In the genomic region with DNA sequence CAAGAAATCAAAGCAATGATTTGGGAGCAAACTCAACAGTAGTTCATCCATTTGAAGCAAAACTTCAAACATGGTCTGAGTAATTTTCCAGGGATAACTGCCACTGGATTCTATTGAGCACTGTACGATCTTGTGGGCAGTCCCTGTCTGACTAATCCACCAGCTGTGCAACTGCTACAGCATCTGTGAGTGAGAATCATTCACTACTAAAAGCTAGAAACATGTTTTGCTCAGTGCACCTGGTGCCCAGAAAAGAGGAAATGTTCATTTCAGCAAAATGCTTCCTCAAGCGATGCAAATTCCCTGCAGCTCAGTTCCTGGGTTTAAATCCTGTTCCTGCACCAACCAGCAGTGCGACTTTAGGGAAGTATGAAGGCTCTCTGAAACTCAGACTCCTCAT, we compare ENCODE assay signal across 12 cellular contexts.
DNase-seq lines count a peak whose midpoint lies in the region; ATAC-seq and TF ChIP-seq lines count a peak whose summit lies in the region.
"Had no signal": no experiment of that assay in that cellular context is flagged by ENCODE, and none has a peak within 500 bp of the region (broad histone marks: within the 10 kb centered on the region; RNA-seq: fewer than 3 reads in every experiment).

No MANE protein-coding gene starts in this region.

- H3K27me3 ChIP-seq in foreskin keratinocyte = peaks cover 3% of the 10 kb centered on the region
- H3K27me3 ChIP-seq: colonic mucosa, pancreas, SJSA1 had no signal

- TF ChIP-seq CTCF in foreskin keratinocyte (conservative IDR thresholded peaks at IDR 0.05) = no peak

- DNase-seq in foreskin keratinocyte (no peak), left colon (no peak), mesenteric fat pad (ENCODE audit: low spot score) (no peak), ecto neural progenitor cell (ENCODE audit: low spot score) (no peak), NCI-H128 (lab: John Stamatoyannopoulos, UW; ENCODE audit: unreplicated experiment) (no peak)
- DNase-seq: colonic mucosa, DMS 273 treated with DMSO at 0.1 percent for 48 hours, pancreas had no signal

- no peak overlapping the region for H3K27ac ChIP-seq in foreskin keratinocyte
- H3K27ac ChIP-seq: colonic mucosa, pancreas, SJSA1 had no signal

- intact Hi-C loops in left colon (cut with DNase I, micrococcal nuclease) = no loop called here

- ATAC-seq in GM18517 (IDR thresholded peaks at IDR 0.05; ENCODE audit: unreplicated experiment) = peak; percentile 92
- peak; percentile 93 for ATAC-seq in GM21717 (IDR thresholded peaks at IDR 0.05; ENCODE audit: unreplicated experiment)
- ATAC-seq in HG03342 (IDR thresholded peaks at IDR 0.05; ENCODE audit: unreplicated experiment) = peak; percentile 99
- peak; percentile 66 for ATAC-seq in foreskin keratinocyte
- ATAC-seq in left colon = no peak

- H3K4me1 ChIP-seq in foreskin keratinocyte = no peaks in the 10 kb centered on the region
- H3K4me1 ChIP-seq: colonic mucosa, pancreas, SJSA1 had no signal
